Comparison of ENCODE assay signal across 1 cellular context in genomic region chr11:122441702-122442092, GRCh38.
TF ChIP-seq lines count a peak whose summit lies in the region.

No MANE protein-coding gene starts in this region.

TF ChIP-seq in H1, 55 proteins besides CTCF, POLR2A, EP300 and RAD21:
- TF ChIP-seq TBP (IDR thresholded peaks at IDR 0.05; ENCODE audit: low read depth, low read length) (no peak), SP2 (IDR thresholded peaks at IDR 0.05; ENCODE audit: low read length) (no peak), TAF1 (IDR thresholded peaks at IDR 0.05; ENCODE audit: low read depth, low read length) (no peak), E2F6 (IDR thresholded peaks at IDR 0.05) (no peak), RFX5 (IDR thresholded peaks at IDR 0.05; ENCODE audit: borderline replicate concordance, low read depth, low read length) (no peak), PHF8 (conservative IDR thresholded peaks at IDR 0.05; ENCODE audit: low read depth, low read length) (no peak), JUN (IDR thresholded peaks at IDR 0.05; ENCODE audit: low read depth, low read length) (no peak), NRF1 (IDR thresholded peaks at IDR 0.05; ENCODE audit: low read depth, low read length) (no peak), BCL11A (IDR thresholded peaks at IDR 0.05; ENCODE audit: low read depth in 2 of 2, low read length in 2 of 2) (no peak), RNF2 (IDR thresholded peaks at IDR 0.05; ENCODE audit: borderline replicate concordance, low read depth, low read length, missing control alignments, poor library complexity, severe bottlenecking) (no peak), GTF2F1 (IDR thresholded peaks at IDR 0.05; ENCODE audit: borderline replicate concordance, low read depth, low read length) (no peak), TEAD4 (IDR thresholded peaks at IDR 0.05; ENCODE audit: low read depth, low read length) (no peak), ATF3 (IDR thresholded peaks at IDR 0.05; ENCODE audit: insufficient read depth, low read depth, low read length) (no peak), KDM1A (IDR thresholded peaks at IDR 0.05; ENCODE audit: borderline replicate concordance, low read length) (no peak), POU5F1 (IDR thresholded peaks at IDR 0.05; ENCODE audit: low read depth, low read length) (no peak), EGR1 (IDR thresholded peaks at IDR 0.05; ENCODE audit: borderline replicate concordance, low read depth, low read length) (no peak), HDAC6 (IDR thresholded peaks at IDR 0.05; ENCODE audit: low read depth, low read length) (no peak), TCF12 (IDR thresholded peaks at IDR 0.05; ENCODE audit: low read depth, low read length) (no peak), CTBP2 (IDR thresholded peaks at IDR 0.05; ENCODE audit: borderline replicate concordance, insufficient read depth, insufficient read length, low read length) (no peak)
